In genomic region chr1:43348809-43349593, GRCh38 we compare ENCODE assay signal across 8 cellular contexts. TPM values are rescaled to one million over a fixed set of nuclear protein-coding genes. Genes with fewer than 3 reads are reported as not detected.
DNase-seq lines count a peak whose midpoint lies in the region; ATAC-seq and TF ChIP-seq lines count a peak whose summit lies in the region.

No MANE protein-coding gene starts in this region.

- peak overlapping the region; percentile 71 for H3K4me3 ChIP-seq in ACC112 (ENCODE audit: low read depth, low read length)
- H3K4me3 ChIP-seq in left lung, result peak overlapping the region; percentile 30 to 40

- H2AFZ ChIP-seq in ACC112 (ENCODE audit: low read length, unreplicated experiment), result peak overlapping the region; percentile 44

- H3K4me1 ChIP-seq in ACC112 (ENCODE audit: control insufficient read depth, insufficient read depth, low read length, unreplicated experiment) (peaks cover 19% of the 10 kb centered on the region), left lung (peaks cover 5 to 6% of the 10 kb centered on the region in 2 donors)

- peak overlapping the region; percentile 14 for H3K4me3 Mint-ChIP-seq in dendritic cell treated with granulocyte-macrophage colony-stimulating factor and Interleukin-4, amounts not matched to agents 40 ng/mL and 50 ng/mL, for 4 days

- H3K9me3 ChIP-seq in left lung, result no peaks in the 10 kb centered on the region

- no peak overlapping the region for H3K27ac Mint-ChIP-seq in dendritic cell treated with granulocyte-macrophage colony-stimulating factor and Interleukin-4, amounts not matched to agents 40 ng/mL and 50 ng/mL, for 4 days

- 0 out of 2 replicates have a peak, but pooled peaks cover 7% of the 10 kb centered on the region for H3K27me3 ChIP-seq in ACC112 (ENCODE audit: insufficient read depth, low read length)
- H3K27me3 ChIP-seq in left lung, result no peaks in the 10 kb centered on the region

- intact Hi-C loops in dendritic cell treated with granulocyte-macrophage colony-stimulating factor and Interleukin-4, amounts not matched to agents 40 ng/mL and 50 ng/mL, for 4 days (cut with micrococcal nuclease), result no loop called here
- intact Hi-C loops in left lung (cut with DNase I), result no loop called here

- no peaks in the 10 kb centered on the region for H3K36me3 Mint-ChIP-seq in dendritic cell treated with granulocyte-macrophage colony-stimulating factor and Interleukin-4, amounts not matched to agents 40 ng/mL and 50 ng/mL, for 4 days (ENCODE audit: low read depth)

- H3K27ac ChIP-seq in ACC112 (ENCODE audit: low read depth, low read length) (no peak overlapping the region), left lung (peak overlapping the region; percentile 86 to 89)

- H3K4me1 Mint-ChIP-seq in dendritic cell treated with granulocyte-macrophage colony-stimulating factor and Interleukin-4, amounts not matched to agents 40 ng/mL and 50 ng/mL, for 4 days (ENCODE audit: low read depth), result peaks cover 28% of the 10 kb centered on the region

- peak; percentile 51 for DNase-seq in NCI-H2081 treated with DMSO at 0.1 percent for 48 hours (lab: John Stamatoyannopoulos, UW)
- DNase-seq in left lung, result peak; percentile 87 to 94
- DNase-seq in stimulated activated CD4-positive, alpha-beta T cell treated with anti-CD3 and anti-CD28 coated beads, Interleukin-2, amount 100 ng/mL, for 24 hours, result peak; percentile 45 to 55

- no peak for TF ChIP-seq CTCF in left lung (IDR thresholded peaks at IDR 0.05)

- H3K9me3 Mint-ChIP-seq in dendritic cell treated with granulocyte-macrophage colony-stimulating factor and Interleukin-4, amounts not matched to agents 40 ng/mL and 50 ng/mL, for 4 days, result no peaks in the 10 kb centered on the region

- no peaks in the 10 kb centered on the region for H3K36me3 ChIP-seq in ACC112 (ENCODE audit: insufficient read depth, low read length)
- H3K36me3 ChIP-seq in left lung, result no peaks in the 10 kb centered on the region

- peak; percentile 79 for ATAC-seq in GM19395 (IDR thresholded peaks at IDR 0.05; ENCODE audit: unreplicated experiment)
- ATAC-seq in activated CD4-positive, CD25-positive, alpha-beta regulatory T cell treated with anti-CD3 and anti-CD28 coated beads, Interleukin-2, amount 50 U/mL, for 24 hours, result peak; percentile 77 to 78
- ATAC-seq in left lung, result peak; percentile 97
- ATAC-seq in HG02763 (IDR thresholded peaks at IDR 0.05; ENCODE audit: unreplicated experiment), result no peak

- no peaks in the 10 kb centered on the region for H3K27me3 Mint-ChIP-seq in dendritic cell treated with granulocyte-macrophage colony-stimulating factor and Interleukin-4, amounts not matched to agents 40 ng/mL and 50 ng/mL, for 4 days

- no peaks in the 10 kb centered on the region for H3K79me2 ChIP-seq in ACC112 (ENCODE audit: control insufficient read depth, insufficient read depth, low read length, unreplicated experiment)

RNA-seq across cellular contexts. Expression of gene CDC20, which starts 9.8 kb away (rescaled TPM):
- 10 to 100 TPM in 1 of 2 donors, 1 to 10 TPM in 1; 7.9 to 18.0 TPM for total RNA-seq in left lung

RNA-seq across cellular contexts. Expression of gene MPL, which starts 11.4 kb away (rescaled TPM):
- total RNA-seq in left lung, result under 1 TPM; 0.24 to 0.67 TPM

RNA-seq across cellular contexts. Expression of gene ELOVL1, which starts 18.8 kb away (rescaled TPM):
- 100 to 1,000 TPM; 118 to 144 TPM for total RNA-seq in left lung

RNA-seq across cellular contexts. Expression of gene MED8, which starts 40.6 kb away (rescaled TPM):
- total RNA-seq in left lung, result 10 to 100 TPM; 40.3 to 48.5 TPM

RNA-seq across cellular contexts. Expression of gene SZT2, which starts 40.7 kb away (rescaled TPM):
- total RNA-seq in left lung, result 10 to 100 TPM; 40.1 to 68.0 TPM
